In the genomic region with DNA sequence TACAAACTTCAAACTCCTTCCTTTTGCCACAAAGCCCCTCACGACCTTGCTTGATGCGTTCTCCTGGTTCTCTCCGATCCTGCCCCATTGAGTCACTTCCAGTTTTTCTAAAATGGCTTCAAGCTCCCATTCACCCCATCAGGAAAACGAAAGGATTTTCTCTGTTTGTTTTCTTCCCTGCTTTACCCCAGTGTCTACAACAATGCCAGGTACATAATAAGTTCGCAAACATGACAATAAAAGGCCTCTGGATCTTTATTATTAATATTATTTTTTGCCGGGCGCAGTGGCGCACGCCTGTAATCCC, we compare ENCODE assay signal across 1 cellular context.
TF ChIP-seq lines count a peak whose summit lies in the region.

No MANE protein-coding gene starts in this region.

TF ChIP-seq in HepG2, 621 proteins besides CTCF, POLR2A, EP300 and RAD21:
- TF ChIP-seq ARNTL (CRISPR knock-in tag; IDR thresholded peaks at IDR 0.05), result no peak
- TF ChIP-seq YY1 (IDR thresholded peaks at IDR 0.05; ENCODE audit: insufficient read depth, insufficient replicate concordance, low read depth, low read length), result peak; percentile 11
- no peak for TF ChIP-seq DDIT3 (CRISPR knock-in tag; IDR thresholded peaks at IDR 0.05)
- TF ChIP-seq MTF1 (CRISPR knock-in tag; IDR thresholded peaks at IDR 0.05), result no peak
- TF ChIP-seq ZNF543 (CRISPR knock-in tag; IDR thresholded peaks at IDR 0.05), result 0 out of 2 replicates have a peak, but pooled peaks have one; percentile 24
- TF ChIP-seq NRL (CRISPR knock-in tag; IDR thresholded peaks at IDR 0.05; ENCODE audit: borderline replicate concordance), result no peak
- no peak for TF ChIP-seq ZNF878 (CRISPR knock-in tag; IDR thresholded peaks at IDR 0.05)
- no peak for TF ChIP-seq PHF8 (CRISPR knock-in tag; IDR thresholded peaks at IDR 0.05)
- TF ChIP-seq ZNF775 (CRISPR knock-in tag; IDR thresholded peaks at IDR 0.05; ENCODE audit: borderline replicate concordance), result 0 out of 2 replicates have a peak, but pooled peaks have one; percentile 29
- TF ChIP-seq REPIN1 (CRISPR knock-in tag; IDR thresholded peaks at IDR 0.05; ENCODE audit: borderline replicate concordance, low read depth), result no peak
- TF ChIP-seq TFDP1 (CRISPR knock-in tag; IDR thresholded peaks at IDR 0.05; ENCODE audit: borderline replicate concordance), result no peak
- 0 out of 2 replicates have a peak, but pooled peaks have one; percentile 6 for TF ChIP-seq SMYD3 (CRISPR knock-in tag; IDR thresholded peaks at IDR 0.05)
- TF ChIP-seq NR2F2 (IDR thresholded peaks at IDR 0.05; ENCODE audit: borderline replicate concordance, low read depth), result no peak
- no peak for TF ChIP-seq ZBTB21 (CRISPR knock-in tag; IDR thresholded peaks at IDR 0.05)
